ENCODE assay signal across 1 cellular context in the genomic region with DNA sequence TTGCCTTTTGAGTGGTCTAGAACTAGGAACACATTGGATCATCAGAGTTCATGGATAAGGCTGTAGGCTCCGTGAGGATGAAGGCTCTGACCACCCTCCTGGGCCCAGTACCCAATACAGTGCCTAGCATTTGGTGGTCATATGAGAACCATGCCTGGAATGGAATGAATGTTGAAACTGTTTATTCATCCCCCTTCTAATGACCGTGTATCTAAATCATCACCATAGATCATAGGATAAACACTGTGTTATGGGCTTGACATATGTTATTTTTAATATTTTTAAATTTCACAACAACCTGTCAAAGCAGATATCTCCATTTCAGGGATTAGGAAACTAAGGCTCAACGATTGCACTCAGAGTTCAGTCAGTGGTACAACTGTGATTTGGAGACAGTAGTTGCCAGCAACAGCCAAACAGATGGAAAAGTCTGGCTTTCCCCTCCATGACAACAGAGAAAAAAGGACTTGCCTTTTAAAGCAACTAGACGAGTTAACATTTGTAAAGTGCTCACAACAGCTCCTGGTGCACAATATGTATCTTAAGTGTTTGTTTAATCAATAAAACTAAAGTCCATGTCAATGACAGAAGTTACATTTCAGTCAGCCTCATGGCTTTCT.
A peak's percentile ranks its signal among the peaks of the same experiment; 100 is the strongest.
TF ChIP-seq lines count a peak whose summit lies in the region.

No MANE protein-coding gene starts in this region.

TF ChIP-seq in IMR-90, 13 proteins besides CTCF, POLR2A, EP300 and RAD21:
- no peak for TF ChIP-seq FOS (IDR thresholded peaks at IDR 0.05; ENCODE audit: low read depth, low read length)
- TF ChIP-seq CEBPB (IDR thresholded peaks at IDR 0.05; ENCODE audit: low read depth, low read length) = peak; percentile 20; the same call in 1 of the 2 replicates
- peak; percentile 27 for TF ChIP-seq RCOR1 (IDR thresholded peaks at IDR 0.05; ENCODE audit: insufficient replicate concordance, low read length)
- no peak for TF ChIP-seq MXI1 (IDR thresholded peaks at IDR 0.05; ENCODE audit: borderline replicate concordance, low read depth, low read length)
